11 cellular contexts compared by ENCODE assay signal in the genomic region with DNA sequence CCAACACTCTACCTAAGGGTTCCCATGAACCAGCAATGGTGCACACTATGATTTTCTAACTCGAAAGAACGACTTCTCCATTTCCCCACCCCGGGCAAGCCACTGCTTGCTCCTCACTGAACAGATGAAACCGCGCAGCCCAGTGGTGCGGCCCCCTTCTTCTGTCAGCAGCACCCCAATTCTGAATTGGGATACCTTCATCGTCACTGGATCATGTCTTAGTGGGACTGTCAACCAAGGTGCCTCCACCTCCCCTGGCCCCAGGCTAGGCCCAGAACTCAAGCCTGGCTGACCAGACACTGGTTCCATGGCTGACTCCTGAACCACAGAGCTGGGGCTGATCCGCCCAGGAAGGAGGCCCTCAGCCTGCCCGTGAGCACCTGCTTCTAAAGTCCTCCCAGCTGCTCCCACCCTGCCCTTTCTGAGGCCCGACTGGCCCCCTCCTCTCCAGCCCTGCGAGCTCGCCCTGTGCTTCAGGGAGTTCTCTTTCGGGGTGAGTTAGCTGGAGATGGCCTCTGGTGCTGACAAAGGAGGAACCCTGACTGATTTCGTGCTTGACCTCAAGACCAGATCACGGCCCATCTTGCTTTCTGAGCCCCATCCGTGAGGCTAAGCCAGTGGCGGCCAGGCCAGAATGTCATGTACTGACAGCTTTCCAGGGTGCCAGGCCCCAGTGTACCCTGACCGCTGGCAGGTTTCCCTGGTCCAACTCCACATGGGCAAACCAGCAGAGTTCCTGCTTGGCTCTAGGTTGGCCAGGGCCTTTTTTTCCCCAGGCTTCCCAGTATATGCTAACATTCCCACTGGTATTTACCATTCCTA. TPM values are rescaled to one million over a fixed set of nuclear protein-coding genes. Genes with fewer than 3 reads are reported as not detected.
DNase-seq lines count a peak whose midpoint lies in the region; ATAC-seq and TF ChIP-seq lines count a peak whose summit lies in the region.
"Had no signal": no experiment of that assay in that cellular context is flagged by ENCODE, and none has a peak within 500 bp of the region (broad histone marks: within the 10 kb centered on the region; RNA-seq: fewer than 3 reads in every experiment).

No MANE protein-coding gene starts in this region.

- H3K9me3 ChIP-seq in WERI-Rb-1 (ENCODE audit: severe bottlenecking) = no peaks in the 10 kb centered on the region
- H3K9me3 ChIP-seq: HAP-1 had no signal

- no peaks in the 10 kb centered on the region for H3K27me3 ChIP-seq in WERI-Rb-1 (ENCODE audit: insufficient read depth, low read depth, severe bottlenecking)

- no peak for TF ChIP-seq CTCF in WERI-Rb-1 (IDR thresholded peaks at IDR 0.05; ENCODE audit: low read depth, low read length)
- no peak for TF ChIP-seq CTCF in Calu3 (IDR thresholded peaks at IDR 0.05; ENCODE audit: unreplicated experiment)

- H3K9me3 Mint-ChIP-seq in IgD-negative memory B cell (no peaks in the 10 kb centered on the region), Calu3 (ENCODE audit: low read depth, unreplicated experiment) (no peaks in the 10 kb centered on the region)
- no peaks in the 10 kb centered on the region for H3K9me3 Mint-ChIP-seq in activated naive CD4-positive, alpha-beta T cell treated with anti-CD3 and anti-CD28 coated beads, Interleukin-2, amount 50 U/mL, for 72 hours
- H3K9me3 Mint-ChIP-seq in stimulated activated memory B cell treated with anti-CD40 and anti-IgM and Interleukin-4, amounts not matched to agents 10 μg/mL and 1 μg/mL and 100 μg/mL, for 72 hours = no peaks in the 10 kb centered on the region

- H3K4me3 Mint-ChIP-seq in IgD-negative memory B cell (peak overlapping the region in 3 of 4 donors; percentile 62 to 92 (median 83)), Calu3 (ENCODE audit: low read depth, unreplicated experiment) (no peak overlapping the region)
- H3K4me3 Mint-ChIP-seq in stimulated activated memory B cell treated with anti-CD40 and anti-IgM and Interleukin-4, amounts not matched to agents 10 μg/mL and 1 μg/mL and 100 μg/mL, for 72 hours = peak overlapping the region; percentile 74

- H3K36me3 ChIP-seq in WERI-Rb-1 = peaks cover 48% of the 10 kb centered on the region

- no TSS peak for BruUV-seq in Calu3 (replicated peaks; lab: Mats Ljungman, UMichigan)

- DNase-seq in activated naive CD4-positive, alpha-beta T cell treated with anti-CD3 and anti-CD28 coated beads, Interleukin-2, amount 50 U/mL, for 72 hours (ENCODE audit: low spot score in 2 of 2) = no peak
- DNase-seq in left lobe of liver (ENCODE audit: low spot score) (peak; percentile 92), DMS79 treated with DMSO at 0.1 percent for 48 hours (lab: John Stamatoyannopoulos, UW) (no peak), WERI-Rb-1 (no peak), NCI-H187 treated with DMSO at 0.1 percent for 48 hours (lab: John Stamatoyannopoulos, UW) (no peak), Calu3 (no peak)
- DNase-seq: NCI-H1048 had no signal

- H3K27ac ChIP-seq in WERI-Rb-1 = no peak overlapping the region
- H3K27ac ChIP-seq: VCaP had no signal

- ATAC-seq in activated naive CD4-positive, alpha-beta T cell treated with anti-CD3 and anti-CD28 coated beads, Interleukin-2, amount 50 U/mL, for 72 hours = no peak
- peak; percentile 83 for ATAC-seq in left lobe of liver
- no peak for ATAC-seq in stimulated activated memory B cell treated with anti-CD40 and anti-IgM and Interleukin-4, amounts not matched to agents 10 μg/mL and 1 μg/mL and 100 μg/mL, for 72 hours

- H3K27ac Mint-ChIP-seq in IgD-negative memory B cell (peak overlapping the region; percentile 87 to 98 (median 97)), Calu3 (ENCODE audit: unreplicated experiment) (no peak overlapping the region)
- peak overlapping the region; percentile 52 to 84 for H3K27ac Mint-ChIP-seq in activated naive CD4-positive, alpha-beta T cell treated with anti-CD3 and anti-CD28 coated beads, Interleukin-2, amount 50 U/mL, for 72 hours
- peak overlapping the region; percentile 100 for H3K27ac Mint-ChIP-seq in stimulated activated memory B cell treated with anti-CD40 and anti-IgM and Interleukin-4, amounts not matched to agents 10 μg/mL and 1 μg/mL and 100 μg/mL, for 72 hours

- peaks cover 6% of the 10 kb centered on the region for H3K36me3 Mint-ChIP-seq in IgD-negative memory B cell
- peaks cover 17 to 19% of the 10 kb centered on the region in 2 donors for H3K36me3 Mint-ChIP-seq in activated naive CD4-positive, alpha-beta T cell treated with anti-CD3 and anti-CD28 coated beads, Interleukin-2, amount 50 U/mL, for 72 hours
- peaks cover 39% of the 10 kb centered on the region for H3K36me3 Mint-ChIP-seq in stimulated activated memory B cell treated with anti-CD40 and anti-IgM and Interleukin-4, amounts not matched to agents 10 μg/mL and 1 μg/mL and 100 μg/mL, for 72 hours
- H3K36me3 Mint-ChIP-seq in Calu3 (ENCODE audit: insufficient read depth, unreplicated experiment) = peaks cover 5% of the 10 kb centered on the region

- H3K27me3 Mint-ChIP-seq in IgD-negative memory B cell (peaks cover 2% of the 10 kb centered on the region), Calu3 (ENCODE audit: unreplicated experiment) (no peaks in the 10 kb centered on the region)
- H3K27me3 Mint-ChIP-seq in stimulated activated memory B cell treated with anti-CD40 and anti-IgM and Interleukin-4, amounts not matched to agents 10 μg/mL and 1 μg/mL and 100 μg/mL, for 72 hours = no peaks in the 10 kb centered on the region

- H3K4me1 Mint-ChIP-seq in IgD-negative memory B cell (peaks cover 86 to 97% (median 86%) of the 10 kb centered on the region in 3 donors), Calu3 (ENCODE audit: low read depth, unreplicated experiment) (no peaks in the 10 kb centered on the region)
- peaks cover 100% of the 10 kb centered on the region for H3K4me1 Mint-ChIP-seq in stimulated activated memory B cell treated with anti-CD40 and anti-IgM and Interleukin-4, amounts not matched to agents 10 μg/mL and 1 μg/mL and 100 μg/mL, for 72 hours

- no peak overlapping the region for H3K4me3 ChIP-seq in WERI-Rb-1 (ENCODE audit: low read depth, low read length)
- H3K4me3 ChIP-seq: HAP-1 had no signal

- intact Hi-C loops in Calu3 (cut with micrococcal nuclease; ENCODE audit: unreplicated experiment) = no loop called here

- CTCF ChIA-PET in Calu3 (lab: Charles Lee) = interaction anchor here (0.6 kb wide), 1 partner anchor 461 kb away, joined by 5 read pairs; no protein-coding TSS in a partner anchor

RNA-seq across cellular contexts. Expression of gene FAM53B, which starts 44.5 kb away (rescaled TPM):
- polyA plus RNA-seq in IgD-negative memory B cell = 48.9 TPM
- total RNA-seq in activated naive CD4-positive, alpha-beta T cell treated with anti-CD3 and anti-CD28 coated beads, Interleukin-2, amount 50 U/mL, for 72 hours = 10 to 100 TPM in 1 of 2 donors, 1 to 10 TPM in 1; 6.1 to 11.8 TPM
- total RNA-seq in left lobe of liver (5.7 TPM), Calu3 (2022) (11.2 and 12.5 TPM in 2 replicates)
